Comparison of ENCODE assay signal across 12 cellular contexts in genomic region chrX:139766545-139766983, GRCh38. TPM values are rescaled to one million over a fixed set of nuclear protein-coding genes. Genes with fewer than 3 reads are reported as not detected.
A peak's percentile ranks its signal among the peaks of the same experiment; 100 is the strongest.
DNase-seq lines count a peak whose midpoint lies in the region; ATAC-seq and TF ChIP-seq lines count a peak whose summit lies in the region.
"Had no signal": no experiment of that assay in that cellular context is flagged by ENCODE, and none has a peak within 500 bp of the region (broad histone marks: within the 10 kb centered on the region; RNA-seq: fewer than 3 reads in every experiment).

No MANE protein-coding gene starts in this region.

- intact Hi-C loops in heart left ventricle (cut with DNase I) = loop anchor here in 1 of 10 donors (10.0 kb wide), 1 partner anchor 168 kb away; the partner anchor contains the start of gene ATP11C

- H3K4me1 ChIP-seq in heart left ventricle = no peaks in the 10 kb centered on the region

- H3K4me3 ChIP-seq in foreskin fibroblast (ENCODE audit: low read depth in 1 of 2, low read length in 2 of 2) (no peak overlapping the region), heart left ventricle (no peak overlapping the region)
- H3K4me3 ChIP-seq: SJCRH30 had no signal

- H3K27ac ChIP-seq in heart left ventricle = no peak overlapping the region
- H3K27ac ChIP-seq: SJCRH30 had no signal

- H3K36me3 ChIP-seq in heart left ventricle = peaks cover 0 to 21% (median 0%) of the 10 kb centered on the region in 9 donors

- ATAC-seq in HG03025 (IDR thresholded peaks at IDR 0.05; ENCODE audit: low FRiP score, unreplicated experiment) (peak; percentile 45), heart left ventricle (no peak)
- peak; percentile 81 for ATAC-seq in stimulated activated naive CD8-positive, alpha-beta T cell treated with anti-CD3 and anti-CD28 coated beads, Interleukin-15, Interleukin-2, amounts not matched to agents 100 U/mL and 50 U/mL, for 24 hours

- DNase-seq in stimulated activated CD4-positive, alpha-beta T cell treated with anti-CD3 and anti-CD28 coated beads, Interleukin-15, amount 100 ng/mL, for 24 hours = peak; percentile 14
- DNase-seq in stimulated activated CD4-positive, alpha-beta T cell treated with anti-CD3 and anti-CD28 coated beads, Interleukin-12 subunit alpha, Interleukin-12 subunit beta, amount 100 ng/mL, for 4 hours = no peak
- DNase-seq in UCSD-AML1 (lab: John Stamatoyannopoulos, UW; ENCODE audit: unreplicated experiment) (peak; percentile 24), foreskin fibroblast (no peak), heart left ventricle (no peak), SW 1271 (lab: John Stamatoyannopoulos, UW) (no peak)
- no peak for DNase-seq in stimulated activated naive CD8-positive, alpha-beta T cell treated with anti-CD3 and anti-CD28 coated beads, Interleukin-15, Interleukin-2, amounts not matched to agents 100 U/mL and 50 U/mL, for 24 hours
- DNase-seq: Karpas-422; SJCRH30; stimulated activated CD4-positive, alpha-beta T cell treated with anti-CD3 and anti-CD28 coated beads, Interleukin-2, amount 100 ng/mL, for 48 hours had no signal

- no peaks in the 10 kb centered on the region for H3K9me3 ChIP-seq in heart left ventricle
- H3K9me3 ChIP-seq: SJCRH30 had no signal

- WGBS in heart left ventricle, 4 donors = 80 to 99% (median 89%) methylated on average over 5 of the region's 5 CpGs

- TF ChIP-seq CTCF in foreskin fibroblast (IDR thresholded peaks at IDR 0.05; ENCODE audit: low read depth, low read length) = no peak
- no peak for TF ChIP-seq CTCF in heart left ventricle (IDR thresholded peaks at IDR 0.05)

- TF ChIP-seq POLR2A in heart left ventricle (IDR thresholded peaks at IDR 0.05) = no peak

- H3K27me3 ChIP-seq in heart left ventricle = no peaks in the 10 kb centered on the region
- H3K27me3 ChIP-seq: SJCRH30 had no signal

RNA-seq across cellular contexts. Expression of gene MCF2, which starts 58.6 kb away (rescaled TPM):
- total RNA-seq in heart left ventricle = under 1 TPM in 8 of 9 donors, not detected in 1; 0.09 to 0.96 (median 0.29) TPM
- polyA plus RNA-seq in heart left ventricle = 1 to 10 TPM in 1 of 2 donors, under 1 TPM in 1; 0.03 to 1.1 TPM
- total RNA-seq: mesothelial cell of epicardium had no signal

Comparison
In these comparisons a context has a peak if more than half of its experiments do, and no peak if none do; other contexts are left out.
1. DNase-seq: peak in stimulated activated CD4-positive, alpha-beta T cell treated with anti-CD3 and anti-CD28 coated beads, Interleukin-15, amount 100 ng/mL, for 24 hours (single experiment) and UCSD-AML1 (single experiment); none in stimulated activated CD4-positive, alpha-beta T cell treated with anti-CD3 and anti-CD28 coated beads, Interleukin-12 subunit alpha, Interleukin-12 subunit beta, amount 100 ng/mL, for 4 hours (single experiment), stimulated activated naive CD8-positive, alpha-beta T cell treated with anti-CD3 and anti-CD28 coated beads, Interleukin-15, Interleukin-2, amounts not matched to agents 100 U/mL and 50 U/mL, for 24 hours (single experiment), foreskin fibroblast (0 of 2), heart left ventricle (0 of 5) and SW 1271 (0 of 2).
2. ATAC-seq: peak in HG03025 (single experiment) and stimulated activated naive CD8-positive, alpha-beta T cell treated with anti-CD3 and anti-CD28 coated beads, Interleukin-15, Interleukin-2, amounts not matched to agents 100 U/mL and 50 U/mL, for 24 hours (single experiment); none in heart left ventricle (0 of 4).